In the genomic region with DNA sequence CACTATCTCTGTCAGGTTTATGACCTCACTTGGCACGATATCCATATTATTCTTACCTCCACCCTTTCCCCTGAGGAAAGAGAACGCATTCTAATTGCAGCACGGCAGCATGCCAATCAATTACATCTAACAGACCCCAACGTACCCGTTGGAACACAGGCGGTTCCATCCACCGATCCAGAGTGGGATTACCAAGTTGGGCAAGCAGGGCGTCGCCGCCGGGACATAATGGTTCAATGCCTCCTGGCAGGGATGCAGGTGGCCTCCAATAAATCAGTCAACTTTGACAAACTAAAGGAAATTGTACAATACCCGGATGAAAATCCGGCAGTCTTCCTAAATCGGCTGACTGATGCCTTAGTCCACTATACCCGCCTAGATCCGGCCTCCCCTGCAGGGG, we compare ENCODE assay signal across 36 cellular contexts. TPM values are rescaled to one million over a fixed set of nuclear protein-coding genes. Genes with fewer than 3 reads are reported as not detected.
"Had no signal": no experiment of that assay in that cellular context is flagged by ENCODE, and none has a peak within 500 bp of the region (broad histone marks: within the 10 kb centered on the region; RNA-seq: fewer than 3 reads in every experiment).

No MANE protein-coding gene starts in this region.

- DNase-seq: activated B cell treated with CpG ODN at 0.5 μM for 24 hours; activated CD4-positive, alpha-beta memory T cell treated with anti-CD3 and anti-CD28 coated beads for 36 hours; activated CD4-positive, alpha-beta T cell treated with anti-CD3 and anti-CD28 coated beads for 4 hours; activated CD4-positive, alpha-beta T cell treated with anti-CD3 and anti-CD28 coated beads, Interleukin-2, amount 10 ng/mL, durations not matched to agents 7 days and 5 days; activated CD4-positive, CD25-positive, alpha-beta regulatory T cell treated with anti-CD3 and anti-CD28 coated beads, Interleukin-2, amount 50 U/mL, for 72 hours; activated CD8-positive, alpha-beta memory T cell treated with anti-CD3 and anti-CD28 coated beads, Interleukin-2, amount 50 U/mL, for 4 hours; activated CD8-positive, alpha-beta T cell treated with anti-CD3 and anti-CD28 coated beads for 36 hours; activated gamma-delta T cell treated with Interleukin-2 at 50 U/mL for 16 hours; activated naive CD4-positive, alpha-beta T cell; activated naive CD4-positive, alpha-beta T cell treated with anti-CD3 and anti-CD28 coated beads for 36 hours; activated naive CD4-positive, alpha-beta T cell treated with anti-CD3 and anti-CD28 coated beads, Interleukin-2, amount 50 U/mL, for 16 hours; activated naive CD8-positive, alpha-beta T cell treated with anti-CD3 and anti-CD28 coated beads for 36 hours; activated T-cell treated with anti-CD3 and anti-CD28 coated beads for 4 hours; activated T-cell treated with anti-CD3 and anti-CD28 coated beads, Interleukin-2, amount 50 U/mL, for 1 hour; activated T-cell treated with anti-CD3 and anti-CD28 coated beads, Interleukin-2, amount 50 U/mL, for 4 hours; activated T-cell treated with anti-CD3 and anti-CD28 coated beads, Interleukin-2, amount 50 U/mL, for 72 hours; adrenal gland; amniotic stem cell; aorta; body of pancreas; brain microvascular endothelial cell; central memory CD4-positive, alpha-beta T cell; T-helper 1 cell; T-helper 2 cell; T-helper 9 cell had no signal

- H3K36me3 Mint-ChIP-seq: activated CD4-positive, alpha-beta memory T cell treated with anti-CD3 and anti-CD28 coated beads for 36 hours had no signal

- H3K9me3 ChIP-seq: adrenal gland, body of pancreas had no signal

- H3K4me3 ChIP-seq: adrenal gland, body of pancreas, breast epithelium had no signal

- H3K27me3 ChIP-seq: adrenal gland, body of pancreas, brain microvascular endothelial cell, breast epithelium had no signal

- H3K27me3 Mint-ChIP-seq: activated B cell treated with CpG ODN at 0.5 μM for 24 hours; activated CD4-positive, alpha-beta memory T cell treated with anti-CD3 and anti-CD28 coated beads for 36 hours; activated CD4-positive, alpha-beta T cell treated with anti-CD3 and anti-CD28 coated beads, Interleukin-2, amount 10 ng/mL, durations not matched to agents 7 days and 5 days; activated CD8-positive, alpha-beta T cell treated with anti-CD3 and anti-CD28 coated beads for 36 hours; activated naive CD8-positive, alpha-beta T cell treated with anti-CD3 and anti-CD28 coated beads for 36 hours had no signal

- H3K36me3 ChIP-seq: adrenal gland, brain microvascular endothelial cell, breast epithelium had no signal

- H3K4me3 Mint-ChIP-seq: activated B cell treated with CpG ODN at 0.5 μM for 24 hours; activated CD4-positive, alpha-beta memory T cell treated with anti-CD3 and anti-CD28 coated beads for 36 hours; activated CD4-positive, alpha-beta T cell treated with anti-CD3 and anti-CD28 coated beads, Interleukin-2, amount 10 ng/mL, durations not matched to agents 7 days and 5 days; activated CD8-positive, alpha-beta T cell treated with anti-CD3 and anti-CD28 coated beads for 36 hours; activated naive CD4-positive, alpha-beta T cell treated with anti-CD3 and anti-CD28 coated beads for 36 hours; activated naive CD8-positive, alpha-beta T cell treated with anti-CD3 and anti-CD28 coated beads for 36 hours; activated T-cell treated with anti-CD3 and anti-CD28 coated beads, Interleukin-2, amount 50 U/mL, for 4 hours; activated T-cell treated with anti-CD3 and anti-CD28 coated beads, Interleukin-2, amount 50 U/mL, for 72 hours; activated T-helper 1 cell treated with anti-CD3 and anti-CD28 coated beads, Interleukin-12 subunit alpha, Interleukin-12 subunit beta, Interleukin-2, Interleukin-4 antibody, amounts not matched to agents 30 ng/mL and 10 ng/mL and 1 ng/mL, durations not matched to agents 14 hours and 24 hours and 36 hours; activated T-helper 17 cell treated with anti-CD3 and anti-CD28 coated beads, Interleukin-2, amount 50 U/mL, for 72 hours; T-helper 1 cell treated with Interleukin-12 subunit alpha and Interleukin-12 subunit beta and Interleukin-4 antibody, amounts not matched to agents 30 μg/mL and 1 μg/mL, for 36 hours; T-helper 2 cell treated with Interferon-gamma antibody and Interleukin-4, amounts not matched to agents 5 μg/mL and 100 μg/mL, for 36 hours had no signal

- H3K27ac ChIP-seq: adrenal gland, body of pancreas, brain microvascular endothelial cell, breast epithelium, VCaP had no signal

- H3K4me1 ChIP-seq: adrenal gland, body of pancreas, breast epithelium had no signal

- H3K27ac Mint-ChIP-seq: activated B cell treated with CpG ODN at 0.5 μM for 24 hours; activated CD4-positive, alpha-beta memory T cell treated with anti-CD3 and anti-CD28 coated beads for 36 hours; activated CD4-positive, alpha-beta T cell treated with anti-CD3 and anti-CD28 coated beads, Interleukin-2, amount 10 ng/mL, durations not matched to agents 7 days and 5 days; activated CD8-positive, alpha-beta T cell treated with anti-CD3 and anti-CD28 coated beads for 36 hours; activated naive CD4-positive, alpha-beta T cell treated with anti-CD3 and anti-CD28 coated beads for 36 hours; activated naive CD4-positive, alpha-beta T cell treated with anti-CD3 and anti-CD28 coated beads, Interleukin-2, amount 50 U/mL, for 72 hours; activated naive CD8-positive, alpha-beta T cell treated with anti-CD3 and anti-CD28 coated beads for 36 hours; activated T-cell treated with anti-CD3 and anti-CD28 coated beads, Interleukin-2, amount 50 U/mL, for 72 hours; activated T-helper 1 cell treated with anti-CD3 and anti-CD28 coated beads, Interleukin-12 subunit alpha, Interleukin-12 subunit beta, Interleukin-2, Interleukin-4 antibody, amounts not matched to agents 30 ng/mL and 10 ng/mL and 1 ng/mL, durations not matched to agents 14 hours and 24 hours and 36 hours; activated T-helper 17 cell treated with anti-CD3 and anti-CD28 coated beads, Interleukin-2, amount 50 U/mL, for 72 hours; T-helper 1 cell treated with Interleukin-12 subunit alpha and Interleukin-12 subunit beta and Interleukin-4 antibody, amounts not matched to agents 30 μg/mL and 1 μg/mL, for 36 hours; T-helper 2 cell treated with Interferon-gamma antibody and Interleukin-4, amounts not matched to agents 5 μg/mL and 100 μg/mL, for 36 hours had no signal

- ATAC-seq: activated CD8-positive, alpha-beta T cell treated with anti-CD3 and anti-CD28 coated beads for 36 hours; activated naive CD4-positive, alpha-beta T cell treated with anti-CD3 and anti-CD28 coated beads, Interleukin-2, amount 50 U/mL, for 72 hours; activated T-cell treated with anti-CD3 and anti-CD28 coated beads, Interleukin-2, amount 50 U/mL, for 4 hours; activated T-cell treated with anti-CD3 and anti-CD28 coated beads, Interleukin-2, amount 50 U/mL, for 72 hours; activated T-helper 17 cell treated with anti-CD3 and anti-CD28 coated beads, Interleukin-2, amount 50 U/mL, for 72 hours; body of pancreas had no signal

- H3K4me1 Mint-ChIP-seq: activated B cell treated with CpG ODN at 0.5 μM for 24 hours; activated CD4-positive, alpha-beta T cell treated with anti-CD3 and anti-CD28 coated beads, Interleukin-2, amount 10 ng/mL, durations not matched to agents 7 days and 5 days; activated naive CD8-positive, alpha-beta T cell treated with anti-CD3 and anti-CD28 coated beads for 36 hours; activated T-helper 17 cell treated with anti-CD3 and anti-CD28 coated beads, Interleukin-2, amount 50 U/mL, for 72 hours had no signal

RNA-seq across cellular contexts. Expression of gene OR56A3, which starts 12.1 kb away (rescaled TPM):
- total RNA-seq: activated B cell treated with CpG ODN at 0.5 μM for 24 hours; activated CD4-positive, alpha-beta memory T cell treated with anti-CD3 and anti-CD28 coated beads for 36 hours; activated CD4-positive, alpha-beta T cell treated with anti-CD3 and anti-CD28 coated beads, Interleukin-2, amount 10 ng/mL, durations not matched to agents 7 days and 5 days; activated CD8-positive, alpha-beta memory T cell treated with anti-CD3 and anti-CD28 coated beads for 36 hours; activated CD8-positive, alpha-beta T cell treated with anti-CD3 and anti-CD28 coated beads for 36 hours; activated naive CD4-positive, alpha-beta T cell treated with anti-CD3 and anti-CD28 coated beads for 36 hours; activated naive CD4-positive, alpha-beta T cell treated with anti-CD3 and anti-CD28 coated beads, Interleukin-2, amount 50 U/mL, for 72 hours; activated naive CD8-positive, alpha-beta T cell treated with anti-CD3 and anti-CD28 coated beads for 36 hours; activated T-cell treated with anti-CD3 and anti-CD28 coated beads, Interleukin-2, amount 50 U/mL, for 4 hours; activated T-cell treated with anti-CD3 and anti-CD28 coated beads, Interleukin-2, amount 50 U/mL, for 72 hours; activated T-helper 1 cell treated with anti-CD3 and anti-CD28 coated beads, Interleukin-12 subunit alpha, Interleukin-12 subunit beta, Interleukin-2, Interleukin-4 antibody, amounts not matched to agents 30 ng/mL and 10 ng/mL and 1 ng/mL, durations not matched to agents 14 hours and 24 hours and 36 hours; activated T-helper 17 cell treated with anti-CD3 and anti-CD28 coated beads, Interleukin-2, amount 50 U/mL, for 72 hours; adrenal gland; aorta; astrocyte; body of pancreas; breast epithelium; cardiac septum; cerebellum had no signal

RNA-seq across cellular contexts. Expression of gene OR52E5, which starts 37.0 kb away (rescaled TPM):
- total RNA-seq: activated B cell treated with CpG ODN at 0.5 μM for 24 hours; activated CD4-positive, alpha-beta memory T cell treated with anti-CD3 and anti-CD28 coated beads for 36 hours; activated CD4-positive, alpha-beta T cell treated with anti-CD3 and anti-CD28 coated beads, Interleukin-2, amount 10 ng/mL, durations not matched to agents 7 days and 5 days; activated CD8-positive, alpha-beta memory T cell treated with anti-CD3 and anti-CD28 coated beads for 36 hours; activated CD8-positive, alpha-beta T cell treated with anti-CD3 and anti-CD28 coated beads for 36 hours; activated naive CD4-positive, alpha-beta T cell treated with anti-CD3 and anti-CD28 coated beads for 36 hours; activated naive CD4-positive, alpha-beta T cell treated with anti-CD3 and anti-CD28 coated beads, Interleukin-2, amount 50 U/mL, for 72 hours; activated naive CD8-positive, alpha-beta T cell treated with anti-CD3 and anti-CD28 coated beads for 36 hours; activated T-cell treated with anti-CD3 and anti-CD28 coated beads, Interleukin-2, amount 50 U/mL, for 4 hours; activated T-cell treated with anti-CD3 and anti-CD28 coated beads, Interleukin-2, amount 50 U/mL, for 72 hours; activated T-helper 1 cell treated with anti-CD3 and anti-CD28 coated beads, Interleukin-12 subunit alpha, Interleukin-12 subunit beta, Interleukin-2, Interleukin-4 antibody, amounts not matched to agents 30 ng/mL and 10 ng/mL and 1 ng/mL, durations not matched to agents 14 hours and 24 hours and 36 hours; activated T-helper 17 cell treated with anti-CD3 and anti-CD28 coated beads, Interleukin-2, amount 50 U/mL, for 72 hours; adrenal gland; aorta; astrocyte; body of pancreas; breast epithelium; cardiac septum; cerebellum had no signal

RNA-seq across cellular contexts. Expression of gene OR56A5, which starts 38.3 kb away (rescaled TPM):
- total RNA-seq: activated B cell treated with CpG ODN at 0.5 μM for 24 hours; activated CD4-positive, alpha-beta memory T cell treated with anti-CD3 and anti-CD28 coated beads for 36 hours; activated CD4-positive, alpha-beta T cell treated with anti-CD3 and anti-CD28 coated beads, Interleukin-2, amount 10 ng/mL, durations not matched to agents 7 days and 5 days; activated CD8-positive, alpha-beta memory T cell treated with anti-CD3 and anti-CD28 coated beads for 36 hours; activated CD8-positive, alpha-beta T cell treated with anti-CD3 and anti-CD28 coated beads for 36 hours; activated naive CD4-positive, alpha-beta T cell treated with anti-CD3 and anti-CD28 coated beads for 36 hours; activated naive CD4-positive, alpha-beta T cell treated with anti-CD3 and anti-CD28 coated beads, Interleukin-2, amount 50 U/mL, for 72 hours; activated naive CD8-positive, alpha-beta T cell treated with anti-CD3 and anti-CD28 coated beads for 36 hours; activated T-cell treated with anti-CD3 and anti-CD28 coated beads, Interleukin-2, amount 50 U/mL, for 4 hours; activated T-cell treated with anti-CD3 and anti-CD28 coated beads, Interleukin-2, amount 50 U/mL, for 72 hours; activated T-helper 1 cell treated with anti-CD3 and anti-CD28 coated beads, Interleukin-12 subunit alpha, Interleukin-12 subunit beta, Interleukin-2, Interleukin-4 antibody, amounts not matched to agents 30 ng/mL and 10 ng/mL and 1 ng/mL, durations not matched to agents 14 hours and 24 hours and 36 hours; activated T-helper 17 cell treated with anti-CD3 and anti-CD28 coated beads, Interleukin-2, amount 50 U/mL, for 72 hours; adrenal gland; aorta; astrocyte; body of pancreas; breast epithelium; cardiac septum; cerebellum had no signal

RNA-seq across cellular contexts. Expression of gene OR52E4, which starts 49.6 kb away (rescaled TPM):
- total RNA-seq: activated B cell treated with CpG ODN at 0.5 μM for 24 hours; activated CD4-positive, alpha-beta memory T cell treated with anti-CD3 and anti-CD28 coated beads for 36 hours; activated CD4-positive, alpha-beta T cell treated with anti-CD3 and anti-CD28 coated beads, Interleukin-2, amount 10 ng/mL, durations not matched to agents 7 days and 5 days; activated CD8-positive, alpha-beta memory T cell treated with anti-CD3 and anti-CD28 coated beads for 36 hours; activated CD8-positive, alpha-beta T cell treated with anti-CD3 and anti-CD28 coated beads for 36 hours; activated naive CD4-positive, alpha-beta T cell treated with anti-CD3 and anti-CD28 coated beads for 36 hours; activated naive CD4-positive, alpha-beta T cell treated with anti-CD3 and anti-CD28 coated beads, Interleukin-2, amount 50 U/mL, for 72 hours; activated naive CD8-positive, alpha-beta T cell treated with anti-CD3 and anti-CD28 coated beads for 36 hours; activated T-cell treated with anti-CD3 and anti-CD28 coated beads, Interleukin-2, amount 50 U/mL, for 4 hours; activated T-cell treated with anti-CD3 and anti-CD28 coated beads, Interleukin-2, amount 50 U/mL, for 72 hours; activated T-helper 1 cell treated with anti-CD3 and anti-CD28 coated beads, Interleukin-12 subunit alpha, Interleukin-12 subunit beta, Interleukin-2, Interleukin-4 antibody, amounts not matched to agents 30 ng/mL and 10 ng/mL and 1 ng/mL, durations not matched to agents 14 hours and 24 hours and 36 hours; activated T-helper 17 cell treated with anti-CD3 and anti-CD28 coated beads, Interleukin-2, amount 50 U/mL, for 72 hours; adrenal gland; aorta; astrocyte; body of pancreas; breast epithelium; cardiac septum; cerebellum had no signal

RNA-seq across cellular contexts. Expression of gene OR52L1, which starts 56.8 kb away (rescaled TPM):
- total RNA-seq: activated B cell treated with CpG ODN at 0.5 μM for 24 hours; activated CD4-positive, alpha-beta memory T cell treated with anti-CD3 and anti-CD28 coated beads for 36 hours; activated CD4-positive, alpha-beta T cell treated with anti-CD3 and anti-CD28 coated beads, Interleukin-2, amount 10 ng/mL, durations not matched to agents 7 days and 5 days; activated CD8-positive, alpha-beta memory T cell treated with anti-CD3 and anti-CD28 coated beads for 36 hours; activated CD8-positive, alpha-beta T cell treated with anti-CD3 and anti-CD28 coated beads for 36 hours; activated naive CD4-positive, alpha-beta T cell treated with anti-CD3 and anti-CD28 coated beads for 36 hours; activated naive CD4-positive, alpha-beta T cell treated with anti-CD3 and anti-CD28 coated beads, Interleukin-2, amount 50 U/mL, for 72 hours; activated naive CD8-positive, alpha-beta T cell treated with anti-CD3 and anti-CD28 coated beads for 36 hours; activated T-cell treated with anti-CD3 and anti-CD28 coated beads, Interleukin-2, amount 50 U/mL, for 4 hours; activated T-cell treated with anti-CD3 and anti-CD28 coated beads, Interleukin-2, amount 50 U/mL, for 72 hours; activated T-helper 1 cell treated with anti-CD3 and anti-CD28 coated beads, Interleukin-12 subunit alpha, Interleukin-12 subunit beta, Interleukin-2, Interleukin-4 antibody, amounts not matched to agents 30 ng/mL and 10 ng/mL and 1 ng/mL, durations not matched to agents 14 hours and 24 hours and 36 hours; activated T-helper 17 cell treated with anti-CD3 and anti-CD28 coated beads, Interleukin-2, amount 50 U/mL, for 72 hours; aorta; astrocyte; body of pancreas; breast epithelium; cardiac septum; cerebellum had no signal
